In the genomic region with DNA sequence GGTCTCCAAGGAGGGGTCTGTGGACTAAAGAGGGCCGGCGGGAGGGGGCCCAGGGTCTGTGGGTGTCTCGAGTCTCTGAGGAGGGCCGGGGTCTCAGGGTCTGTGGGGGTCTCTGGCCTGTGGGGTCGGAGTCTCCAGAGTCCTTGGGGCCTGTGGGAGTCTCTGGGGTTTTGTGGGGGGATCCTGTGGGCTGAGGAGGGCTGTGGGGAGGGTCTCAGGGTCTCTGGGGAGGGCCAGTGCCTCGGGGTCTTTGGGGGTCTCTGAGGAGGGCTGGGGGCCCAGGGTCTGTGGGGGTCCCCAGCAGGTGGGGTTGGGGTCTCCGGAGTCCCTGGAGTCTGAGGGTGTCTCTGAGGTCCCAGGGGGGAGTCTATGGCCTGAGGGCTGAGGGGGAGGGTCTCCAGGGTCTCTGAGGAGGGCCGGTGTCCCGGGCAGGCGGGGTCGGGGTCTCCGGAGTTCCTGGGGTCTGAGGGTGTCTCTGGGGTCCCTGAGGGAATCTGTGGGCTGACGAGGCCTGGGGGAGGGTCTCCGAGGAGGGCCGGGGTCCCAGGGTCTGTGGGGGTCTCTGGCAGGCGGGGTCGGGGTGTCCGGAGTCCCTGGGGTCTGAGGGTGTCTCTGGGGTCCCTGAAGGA, we compare ENCODE assay signal across 8 cellular contexts. TPM values are rescaled to one million over a fixed set of nuclear protein-coding genes. Genes with fewer than 3 reads are reported as not detected.
A peak's percentile ranks its signal among the peaks of the same experiment; 100 is the strongest.
DNase-seq lines count a peak whose midpoint lies in the region; ATAC-seq and TF ChIP-seq lines count a peak whose summit lies in the region.

No MANE protein-coding gene starts in this region.

- H3K4me2 ChIP-seq in mesendoderm (ENCODE audit: low read length): peak overlapping the region; percentile 54

- H3K4me1 ChIP-seq in mesendoderm (ENCODE audit: control insufficient read depth, low read depth, low read length): no peaks in the 10 kb centered on the region
- H3K4me1 ChIP-seq in upper lobe of left lung: peaks cover 22 to 36% (median 29%) of the 10 kb centered on the region in 4 donors

- H3K27me3 ChIP-seq in mesendoderm (ENCODE audit: insufficient read depth, low read length, poor library complexity): no peaks in the 10 kb centered on the region
- no peaks in the 10 kb centered on the region for H3K27me3 ChIP-seq in upper lobe of left lung

- CTCF ChIA-PET in activated naive CD4-positive, alpha-beta T cell treated with anti-CD3 and anti-CD28 coated beads for 36 hours (lab: Charles Lee): no interaction called here

- peak overlapping the region; percentile 76 for H3K27ac Mint-ChIP-seq in activated naive CD4-positive, alpha-beta T cell treated with anti-CD3 and anti-CD28 coated beads for 36 hours

- peaks cover 11% of the 10 kb centered on the region for H3K36me3 Mint-ChIP-seq in activated naive CD4-positive, alpha-beta T cell treated with anti-CD3 and anti-CD28 coated beads for 36 hours (ENCODE audit: low read depth)

- ATAC-seq in upper lobe of left lung (ENCODE audit: low FRiP score in 2 of 2): peak in 1 of 2 donors; percentile 12
- ATAC-seq in left lobe of liver: no peak
- no peak for ATAC-seq in GM19351 (IDR thresholded peaks at IDR 0.05; ENCODE audit: unreplicated experiment)

- H3K9ac ChIP-seq in mesendoderm (ENCODE audit: low read length): peak overlapping the region; percentile 79

- H3K4me3 Mint-ChIP-seq in activated naive CD4-positive, alpha-beta T cell treated with anti-CD3 and anti-CD28 coated beads for 36 hours: peak overlapping the region; percentile 65

- H2BK15ac ChIP-seq in mesendoderm (replicated peaks; ENCODE audit: low read depth): no peak overlapping the region

- no peak for DNase-seq in activated naive CD4-positive, alpha-beta T cell treated with anti-CD3 and anti-CD28 coated beads for 36 hours
- no peak for DNase-seq in activated naive CD4-positive, alpha-beta T cell (lab: John Stamatoyannopoulos, UW)
- DNase-seq in cardiac fibroblast (ENCODE audit: low read depth in 2 of 2): no peak
- no peak for DNase-seq in mesendoderm
- DNase-seq in upper lobe of left lung: peak in 1 of 2 donors; percentile 54
- no peak for DNase-seq in left lobe of liver (ENCODE audit: low spot score)
- no peak for DNase-seq in NCI-H2196 (lab: John Stamatoyannopoulos, UW; ENCODE audit: unreplicated experiment)

- TF ChIP-seq EP300 in upper lobe of left lung (IDR thresholded peaks at IDR 0.05): no peak

- H2AK5ac ChIP-seq in mesendoderm (ENCODE audit: low read length): no peak overlapping the region

- H3K4me1 Mint-ChIP-seq in activated naive CD4-positive, alpha-beta T cell treated with anti-CD3 and anti-CD28 coated beads for 36 hours (ENCODE audit: low read depth): peaks cover 47% of the 10 kb centered on the region

- TF ChIP-seq POLR2A in upper lobe of left lung (IDR thresholded peaks at IDR 0.05): no peak

- H4K8ac ChIP-seq in mesendoderm (ENCODE audit: low read depth, low read length): peak overlapping the region; percentile 99

- WGBS in mesendoderm (ENCODE audit: extremely low coverage, insufficient coverage, low lambda C conversion rate): no CpG with 5 or more reads among the region's 18 CpGs
- 44 to 85% methylated on average over 7 to 18 of the region's 18 CpGs for WGBS in upper lobe of left lung, 2 donors

- TF ChIP-seq CTCF in cardiac fibroblast (IDR thresholded peaks at IDR 0.05; ENCODE audit: low read depth, low read length) (no peak), upper lobe of left lung (IDR thresholded peaks at IDR 0.05) (no peak)

- H3K79me2 ChIP-seq in mesendoderm (ENCODE audit: control insufficient read depth, insufficient read depth, low read length): peaks cover 20% of the 10 kb centered on the region

- H3K9me3 Mint-ChIP-seq in activated naive CD4-positive, alpha-beta T cell treated with anti-CD3 and anti-CD28 coated beads for 36 hours: peaks cover 3% of the 10 kb centered on the region

- peak overlapping the region; percentile 100 for H3K18ac ChIP-seq in mesendoderm (ENCODE audit: low read length)

- peak overlapping the region; percentile 99 for H3K4ac ChIP-seq in mesendoderm (ENCODE audit: low read depth, low read length)

- H3K4me3 ChIP-seq in cardiac fibroblast (replicated peaks in 1 of 2; ENCODE audit: low read depth in 2 of 2, low read length in 2 of 2): peak overlapping the region; percentile 76 to 79
- H3K4me3 ChIP-seq in mesendoderm (ENCODE audit: low read length): peak overlapping the region; percentile 12
- H3K4me3 ChIP-seq in upper lobe of left lung: peak overlapping the region; percentile 43 to 90 (median 86)

- H3K36me3 ChIP-seq in mesendoderm (ENCODE audit: control insufficient read depth, insufficient read depth, low read length): no peaks in the 10 kb centered on the region
- no peaks in the 10 kb centered on the region for H3K36me3 ChIP-seq in upper lobe of left lung

- peaks cover 7% of the 10 kb centered on the region for H3K79me1 ChIP-seq in mesendoderm (ENCODE audit: low read length)

- no peaks in the 10 kb centered on the region for H3K9me3 ChIP-seq in upper lobe of left lung

- H3K27ac ChIP-seq in mesendoderm (ENCODE audit: low read depth, low read length): peak overlapping the region; percentile 88
- H3K27ac ChIP-seq in upper lobe of left lung: peak overlapping the region; percentile 97 to 99 (median 98)

- H2BK5ac ChIP-seq in mesendoderm (ENCODE audit: low read length): no peak overlapping the region

- no peaks in the 10 kb centered on the region for H3K27me3 Mint-ChIP-seq in activated naive CD4-positive, alpha-beta T cell treated with anti-CD3 and anti-CD28 coated beads for 36 hours (ENCODE audit: low read depth)

- intact Hi-C loops in activated naive CD4-positive, alpha-beta T cell treated with anti-CD3 and anti-CD28 coated beads for 36 hours (cut with micrococcal nuclease): loop anchor here (2.0 kb wide), 1 partner anchor 67 kb away; the partner anchor contains the start of gene DDI2

- H2BK120ac ChIP-seq in mesendoderm (ENCODE audit: low read depth, low read length): peak overlapping the region; percentile 98

- H3K23ac ChIP-seq in mesendoderm (ENCODE audit: low read length): no peak overlapping the region

- H3K56ac ChIP-seq in mesendoderm (ENCODE audit: low read length): peak overlapping the region; percentile 89

- H4K5ac ChIP-seq in mesendoderm (ENCODE audit: low read length): no peak overlapping the region

RNA-seq across cellular contexts. Expression of gene PLEKHM2, which starts 0.6 kb away (rescaled TPM):
- total RNA-seq in activated naive CD4-positive, alpha-beta T cell treated with anti-CD3 and anti-CD28 coated beads for 36 hours: 10 to 100 TPM; 44.2 to 48.3 TPM
- polyA plus RNA-seq in mesendoderm (2013, experiment 1 of 2): 39.7 TPM
- 38.3 TPM for polyA plus RNA-seq in mesendoderm (2013, experiment 2 of 2)
- 100 to 1,000 TPM in 1 of 6 donors, 10 to 100 TPM in 5; 50.3 to 120 (median 83.3) TPM for total RNA-seq in upper lobe of left lung
- total RNA-seq in left lobe of liver: 22.0 TPM

RNA-seq across cellular contexts. Expression of gene SLC25A34, which starts 52.5 kb away (rescaled TPM):
- under 1 TPM; 0.43 to 0.74 TPM for total RNA-seq in activated naive CD4-positive, alpha-beta T cell treated with anti-CD3 and anti-CD28 coated beads for 36 hours
- 0.76 TPM for polyA plus RNA-seq in mesendoderm (2013, experiment 1 of 2)
- 0.31 TPM for polyA plus RNA-seq in mesendoderm (2013, experiment 2 of 2)
- total RNA-seq in upper lobe of left lung: 10 to 100 TPM in 1 of 6 donors, 1 to 10 TPM in 5; 1.5 to 12.1 (median 4.3) TPM
- 12.3 TPM for total RNA-seq in left lobe of liver

RNA-seq across cellular contexts. Expression of gene TMEM82, which starts 58.8 kb away (rescaled TPM):
- not detected for total RNA-seq in activated naive CD4-positive, alpha-beta T cell treated with anti-CD3 and anti-CD28 coated beads for 36 hours
- polyA plus RNA-seq in mesendoderm (2013, experiment 1 of 2): 0.20 TPM
- polyA plus RNA-seq in mesendoderm (2013, experiment 2 of 2): 0.14 TPM
- total RNA-seq in upper lobe of left lung: not detected
- total RNA-seq in left lobe of liver: 33.0 TPM

Comparison
In these comparisons a context has a peak if more than half of its experiments do, and no peak if none do; other contexts are left out.
1. H3K4me3 ChIP-seq: peak in every context shown above with its lines; median percentile 86 in upper lobe of left lung; 78 in cardiac fibroblast; 12 in mesendoderm.
2. RNA of gene TMEM82, which starts 58.8 kb away (total RNA-seq): 33.0 TPM in left lobe of liver (single experiment); not detected in activated naive CD4-positive, alpha-beta T cell treated with anti-CD3 and anti-CD28 coated beads for 36 hours and not detected in upper lobe of left lung; every median in the first group is over 10 times any median in the second.